ENCODE assay signal across 7 cellular contexts in genomic region chr14:48744202-48744601, GRCh38.
"Had no signal": no experiment of that assay in that cellular context is flagged by ENCODE, and none has a peak within 500 bp of the region (broad histone marks: within the 10 kb centered on the region; RNA-seq: fewer than 3 reads in every experiment).

No MANE protein-coding gene starts in this region.

- H3K4me3 ChIP-seq: K562 had no signal

- FAIRE-seq: HTR-8/SVneo, K562 had no signal

- DNase-seq: Karpas-422, KBM-7, KG1 had no signal

- H3K27ac ChIP-seq: HL-60, KMS-11 had no signal

- H3K4me2 ChIP-seq: KMS-11 had no signal

- ATAC-seq: K562 had no signal

- H3K9ac ChIP-seq: KMS-11 had no signal
